Comparison of ENCODE assay signal across 27 cellular contexts in genomic region chr11:86463955-86464354, GRCh38.
"Had no signal": no experiment of that assay in that cellular context is flagged by ENCODE, and none has a peak within 500 bp of the region (broad histone marks: within the 10 kb centered on the region; RNA-seq: fewer than 3 reads in every experiment).

No MANE protein-coding gene starts in this region.

- H3K36me3 ChIP-seq: ascending aorta had no signal

- H3K9me3 ChIP-seq: ascending aorta, esophagus squamous epithelium, gastroesophageal sphincter, heart right ventricle had no signal

- H3K27ac Mint-ChIP-seq: activated CD4-positive, alpha-beta memory T cell treated with anti-CD3 and anti-CD28 coated beads, Interleukin-2, amount 10 ng/mL, durations not matched to agents 7 days and 5 days; activated CD4-positive, alpha-beta T cell treated with anti-CD3 and anti-CD28 coated beads, Interleukin-2, amount 10 ng/mL, durations not matched to agents 7 days and 5 days; activated naive CD4-positive, alpha-beta T cell treated with anti-CD3 and anti-CD28 coated beads, Interleukin-2, amount 10 ng/mL, durations not matched to agents 7 days and 5 days; activated naive CD4-positive, alpha-beta T cell treated with anti-CD3 and anti-CD28 coated beads, Interleukin-2, amount 50 U/mL, for 72 hours; activated naive CD8-positive, alpha-beta T cell treated with anti-CD3 and anti-CD28 coated beads, Interleukin-2, amount 10 ng/mL, durations not matched to agents 7 days and 5 days; activated T-cell treated with anti-CD3 and anti-CD28 coated beads, Interleukin-2, amount 50 U/mL, for 24 hours; activated T-cell treated with anti-CD3 and anti-CD28 coated beads, Interleukin-2, amount 50 U/mL, for 72 hours; dendritic cell treated with granulocyte-macrophage colony-stimulating factor and Interleukin-4, amounts not matched to agents 40 ng/mL and 50 ng/mL, for 4 days; WTC11 had no signal

- ATAC-seq: activated naive CD4-positive, alpha-beta T cell treated with anti-CD3 and anti-CD28 coated beads, Interleukin-2, amount 50 U/mL, for 72 hours; activated T-cell treated with anti-CD3 and anti-CD28 coated beads, Interleukin-2, amount 50 U/mL, for 72 hours; gastroesophageal sphincter; heart right ventricle; WTC11 had no signal

- H3K9me3 Mint-ChIP-seq: activated CD4-positive, alpha-beta memory T cell treated with anti-CD3 and anti-CD28 coated beads, Interleukin-2, amount 10 ng/mL, durations not matched to agents 7 days and 5 days; activated naive CD4-positive, alpha-beta T cell treated with anti-CD3 and anti-CD28 coated beads, Interleukin-2, amount 10 ng/mL, durations not matched to agents 7 days and 5 days; activated naive CD4-positive, alpha-beta T cell treated with anti-CD3 and anti-CD28 coated beads, Interleukin-2, amount 50 U/mL, for 72 hours; activated naive CD8-positive, alpha-beta T cell treated with anti-CD3 and anti-CD28 coated beads, Interleukin-2, amount 10 ng/mL, durations not matched to agents 7 days and 5 days; activated T-cell treated with anti-CD3 and anti-CD28 coated beads, Interleukin-2, amount 50 U/mL, for 24 hours; brain; central memory CD8-positive, alpha-beta T cell; dendritic cell treated with granulocyte-macrophage colony-stimulating factor and Interleukin-4, amounts not matched to agents 40 ng/mL and 50 ng/mL, for 4 days; WTC11 had no signal

- H3K27me3 Mint-ChIP-seq: activated CD4-positive, alpha-beta T cell treated with anti-CD3 and anti-CD28 coated beads, Interleukin-2, amount 10 ng/mL, durations not matched to agents 7 days and 5 days; activated naive CD4-positive, alpha-beta T cell treated with anti-CD3 and anti-CD28 coated beads, Interleukin-2, amount 10 ng/mL, durations not matched to agents 7 days and 5 days; activated naive CD8-positive, alpha-beta T cell treated with anti-CD3 and anti-CD28 coated beads, Interleukin-2, amount 10 ng/mL, durations not matched to agents 7 days and 5 days; activated T-cell treated with anti-CD3 and anti-CD28 coated beads, Interleukin-2, amount 50 U/mL, for 24 hours; central memory CD8-positive, alpha-beta T cell; dendritic cell treated with granulocyte-macrophage colony-stimulating factor and Interleukin-4, amounts not matched to agents 40 ng/mL and 50 ng/mL, for 4 days had no signal

- DNase-seq: activated CD4-positive, alpha-beta memory T cell treated with anti-CD3 and anti-CD28 coated beads, Interleukin-2, amount 10 ng/mL, durations not matched to agents 7 days and 5 days; activated CD4-positive, alpha-beta T cell treated with anti-CD3 and anti-CD28 coated beads for 1 hour; activated CD4-positive, alpha-beta T cell treated with anti-CD3 and anti-CD28 coated beads for 4 hours; activated CD4-positive, alpha-beta T cell treated with anti-CD3 and anti-CD28 coated beads, Interleukin-2, amount 10 ng/mL, durations not matched to agents 7 days and 5 days; activated CD4-positive, alpha-beta T cell treated with anti-CD3 and anti-CD28 coated beads, Interleukin-2, amount 50 U/mL, for 4 hours; activated CD8-positive, alpha-beta memory T cell treated with anti-CD3 and anti-CD28 coated beads, Interleukin-2, amount 50 U/mL, for 48 hours; activated gamma-delta T cell; activated naive CD4-positive, alpha-beta T cell; activated naive CD4-positive, alpha-beta T cell treated with anti-CD3 and anti-CD28 coated beads, Interleukin-2, amount 10 ng/mL, durations not matched to agents 7 days and 5 days; activated naive CD8-positive, alpha-beta T cell treated with anti-CD3 and anti-CD28 coated beads, Interleukin-2, amount 10 ng/mL, durations not matched to agents 7 days and 5 days; activated T-cell treated with anti-CD3 and anti-CD28 coated beads for 4 hours; activated T-cell treated with anti-CD3 and anti-CD28 coated beads, Interleukin-2, amount 50 U/mL, for 24 hours; activated T-cell treated with anti-CD3 and anti-CD28 coated beads, Interleukin-2, amount 50 U/mL, for 72 hours; dorsolateral prefrontal cortex; effector memory CD4-positive, alpha-beta T cell; esophagus squamous epithelium; foreskin melanocyte; heart right ventricle; T-helper 2 cell had no signal

- H3K4me3 ChIP-seq: ascending aorta, coronary artery, dorsolateral prefrontal cortex, esophagus squamous epithelium, gastroesophageal sphincter, heart right ventricle had no signal

- H3K27ac ChIP-seq: ascending aorta, coronary artery, dorsolateral prefrontal cortex, gastroesophageal sphincter, heart right ventricle had no signal

- H3K36me3 Mint-ChIP-seq: activated naive CD4-positive, alpha-beta T cell treated with anti-CD3 and anti-CD28 coated beads, Interleukin-2, amount 10 ng/mL, durations not matched to agents 7 days and 5 days; activated naive CD4-positive, alpha-beta T cell treated with anti-CD3 and anti-CD28 coated beads, Interleukin-2, amount 50 U/mL, for 72 hours; activated naive CD8-positive, alpha-beta T cell treated with anti-CD3 and anti-CD28 coated beads, Interleukin-2, amount 10 ng/mL, durations not matched to agents 7 days and 5 days; brain; WTC11 had no signal

- H3K4me3 Mint-ChIP-seq: activated CD4-positive, alpha-beta memory T cell treated with anti-CD3 and anti-CD28 coated beads, Interleukin-2, amount 10 ng/mL, durations not matched to agents 7 days and 5 days; activated CD4-positive, alpha-beta T cell treated with anti-CD3 and anti-CD28 coated beads, Interleukin-2, amount 10 ng/mL, durations not matched to agents 7 days and 5 days; activated naive CD4-positive, alpha-beta T cell treated with anti-CD3 and anti-CD28 coated beads, Interleukin-2, amount 10 ng/mL, durations not matched to agents 7 days and 5 days; activated naive CD8-positive, alpha-beta T cell treated with anti-CD3 and anti-CD28 coated beads, Interleukin-2, amount 10 ng/mL, durations not matched to agents 7 days and 5 days; activated T-cell treated with anti-CD3 and anti-CD28 coated beads, Interleukin-2, amount 50 U/mL, for 24 hours; activated T-cell treated with anti-CD3 and anti-CD28 coated beads, Interleukin-2, amount 50 U/mL, for 72 hours; brain; central memory CD8-positive, alpha-beta T cell; dendritic cell treated with granulocyte-macrophage colony-stimulating factor and Interleukin-4, amounts not matched to agents 40 ng/mL and 50 ng/mL, for 4 days; WTC11 had no signal

- H3K4me1 Mint-ChIP-seq: activated CD4-positive, alpha-beta memory T cell treated with anti-CD3 and anti-CD28 coated beads, Interleukin-2, amount 10 ng/mL, durations not matched to agents 7 days and 5 days; activated CD4-positive, alpha-beta T cell treated with anti-CD3 and anti-CD28 coated beads, Interleukin-2, amount 10 ng/mL, durations not matched to agents 7 days and 5 days; activated naive CD4-positive, alpha-beta T cell treated with anti-CD3 and anti-CD28 coated beads, Interleukin-2, amount 10 ng/mL, durations not matched to agents 7 days and 5 days; activated naive CD8-positive, alpha-beta T cell treated with anti-CD3 and anti-CD28 coated beads, Interleukin-2, amount 10 ng/mL, durations not matched to agents 7 days and 5 days; central memory CD8-positive, alpha-beta T cell; WTC11 had no signal

- H3K27me3 ChIP-seq: ascending aorta, dorsolateral prefrontal cortex, esophagus squamous epithelium, gastroesophageal sphincter, heart right ventricle had no signal
